Comparison of ENCODE assay signal across 27 cellular contexts in the genomic region with DNA sequence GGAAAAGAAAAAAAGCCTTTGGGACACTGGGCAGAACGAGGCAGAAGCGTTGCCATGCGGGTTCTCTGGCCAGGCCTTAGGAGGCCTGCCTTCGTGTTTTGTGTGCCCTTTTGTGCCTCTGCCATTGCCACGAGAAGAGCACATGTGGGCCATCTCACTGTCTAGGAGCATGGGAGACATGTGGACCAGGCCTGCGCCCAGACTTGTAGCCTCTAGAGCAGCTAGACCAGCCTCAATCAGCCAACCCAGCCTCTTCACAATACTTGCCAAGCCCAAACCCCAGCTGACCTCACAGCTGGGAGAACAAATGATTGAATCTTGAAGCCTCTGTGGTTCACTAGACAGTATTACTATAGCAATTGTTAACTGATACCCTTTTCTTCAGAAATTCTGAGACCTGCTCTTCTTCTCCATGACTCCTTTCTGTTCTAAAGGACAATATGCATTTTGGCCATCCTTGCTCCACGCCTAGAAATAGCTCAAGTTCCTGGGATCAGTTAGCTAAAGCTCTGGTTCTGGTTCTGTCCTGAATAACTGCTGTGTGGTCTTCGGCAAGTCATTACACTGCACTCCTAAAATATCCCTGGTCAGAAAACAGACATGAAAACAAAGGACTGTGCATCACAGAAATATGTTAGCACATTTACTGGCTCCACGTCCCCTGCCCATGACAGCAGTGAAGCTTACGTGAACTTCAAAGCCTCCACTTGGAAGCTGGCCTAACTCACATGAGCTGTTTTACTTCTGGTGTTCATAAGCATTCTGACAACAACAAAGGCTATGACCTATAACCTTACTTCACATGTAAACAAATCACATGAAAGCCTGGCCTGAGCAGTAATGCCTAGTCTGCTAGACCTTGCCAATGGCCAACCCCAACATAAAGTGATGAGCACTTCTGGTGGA.
A peak's percentile ranks its signal among the peaks of the same experiment; 100 is the strongest.
DNase-seq lines count a peak whose midpoint lies in the region; ATAC-seq and TF ChIP-seq lines count a peak whose summit lies in the region.
"Had no signal": no experiment of that assay in that cellular context is flagged by ENCODE, and none has a peak within 500 bp of the region (broad histone marks: within the 10 kb centered on the region; RNA-seq: fewer than 3 reads in every experiment).

No MANE protein-coding gene starts in this region.

- WGBS in SK-N-SH (ENCODE audit: low lambda C conversion rate), result 92% methylated on average over 10 of the region's 10 CpGs

- no peaks in the 10 kb centered on the region for H3K79me2 ChIP-seq in SK-N-SH (ENCODE audit: insufficient read depth)

- TF ChIP-seq EP300 in SK-N-SH (IDR thresholded peaks at IDR 0.05; ENCODE audit: borderline replicate concordance in 1 of 2, low read depth in 1 of 2, low read length in 1 of 2), result no peak

- H3K27me3 Mint-ChIP-seq in type B pancreatic cell, result no peaks in the 10 kb centered on the region
- peaks cover 0 to 3% (median 0%) of the 10 kb centered on the region in 5 donors for H3K27me3 Mint-ChIP-seq in naive thymus-derived CD8-positive, alpha-beta T cell

- no peaks in the 10 kb centered on the region for H3F3A ChIP-seq in SK-N-SH (replicated peaks; ENCODE audit: insufficient read depth)

- no peaks in the 10 kb centered on the region for H3K9me2 ChIP-seq in SK-N-SH

- H3K9me3 Mint-ChIP-seq in type B pancreatic cell, result no peaks in the 10 kb centered on the region
- peaks cover 0 to 2% (median 0%) of the 10 kb centered on the region in 9 donors for H3K9me3 Mint-ChIP-seq in naive thymus-derived CD8-positive, alpha-beta T cell
- H3K9me3 Mint-ChIP-seq: activated naive CD4-positive, alpha-beta T cell treated with anti-CD3 and anti-CD28 coated beads, Interleukin-2, amount 10 ng/mL, durations not matched to agents 7 days and 5 days; CD8-positive, alpha-beta memory T cell; memory B cell; neural progenitor cell; T-cell had no signal

- no peaks in the 10 kb centered on the region for H4K20me1 ChIP-seq in SK-N-SH (ENCODE audit: insufficient read depth)

- intact Hi-C loops in cardiac septum (cut with DNase I) (no loop called here), lower lobe of right lung (cut with DNase I) (no loop called here), left colon (cut with DNase I, micrococcal nuclease) (no loop called here)

- H3K27me3 ChIP-seq in SK-N-SH (ENCODE audit: insufficient read depth) (no peaks in the 10 kb centered on the region), muscle layer of duodenum (ENCODE audit: low read depth, low read length) (no peaks in the 10 kb centered on the region), lower lobe of right lung (ENCODE audit: low read depth) (no peaks in the 10 kb centered on the region)
- H3K27me3 ChIP-seq: cardiac muscle cell, neural progenitor cell had no signal

- H2AFZ ChIP-seq in SK-N-SH (ENCODE audit: low read depth), result no peak overlapping the region; the same call in 1 of the 2 replicates
- H2AFZ ChIP-seq: neural progenitor cell had no signal

- H3K27ac ChIP-seq in SK-N-SH (ENCODE audit: low read depth in 2 of 2, low read length in 1 of 2) (no peak overlapping the region), muscle layer of duodenum (ENCODE audit: low read length) (peak overlapping the region; percentile 31), lower lobe of right lung (no peak overlapping the region)
- H3K27ac ChIP-seq: 22Rv1, cardiac muscle cell, epithelial cell of prostate, neural progenitor cell, thoracic aorta had no signal

- H3K36me3 ChIP-seq in SK-N-SH (replicated peaks in 1 of 2; ENCODE audit: control insufficient read depth in 1 of 2, insufficient read depth in 2 of 2, low read length in 1 of 2) (no peaks in the 10 kb centered on the region), muscle layer of duodenum (ENCODE audit: control insufficient read depth in 1 of 2, insufficient read depth in 2 of 2, low read length in 2 of 2) (peaks cover 0 to 8% of the 10 kb centered on the region in 2 donors), lower lobe of right lung (peaks cover 8% of the 10 kb centered on the region)
- H3K36me3 ChIP-seq: cardiac muscle cell, thoracic aorta had no signal

- H3K4me2 ChIP-seq in SK-N-SH, result no peak overlapping the region
- H3K4me2 ChIP-seq: neural progenitor cell had no signal

- DNase-seq in SK-N-SH (no peak), cardiac septum (ENCODE audit: low spot score) (peak; percentile 62), type B pancreatic cell (ENCODE audit: extremely low spot score, unreplicated experiment) (no peak), lower lobe of right lung (no peak), left colon (no peak)
- no peak for DNase-seq in naive thymus-derived CD8-positive, alpha-beta T cell
- DNase-seq: activated naive CD4-positive, alpha-beta T cell treated with anti-CD3 and anti-CD28 coated beads, Interleukin-2, amount 10 ng/mL, durations not matched to agents 7 days and 5 days; activated T-cell treated with anti-CD3 and anti-CD28 coated beads, Interleukin-2, amount 50 U/mL, for 48 hours; AML-193; amygdala; CD8-positive, alpha-beta memory T cell; dermis blood vessel endothelial cell; GDM1; HCEC 1CT; KBM-7; NCI-H748 treated with DMSO at 0.1 percent for 48 hours; small intestine; stimulated activated naive CD4-positive, alpha-beta T cell; T-cell had no signal

- H3K4me1 Mint-ChIP-seq in type B pancreatic cell (ENCODE audit: unreplicated experiment), result peaks cover 4% of the 10 kb centered on the region
- H3K4me1 Mint-ChIP-seq in naive thymus-derived CD8-positive, alpha-beta T cell, result no peaks in the 10 kb centered on the region
- H3K4me1 Mint-ChIP-seq: activated naive CD4-positive, alpha-beta T cell treated with anti-CD3 and anti-CD28 coated beads, Interleukin-2, amount 10 ng/mL, durations not matched to agents 7 days and 5 days; CD8-positive, alpha-beta memory T cell; memory B cell; T-cell had no signal

- CTCF ChIA-PET in SK-N-SH (lab: Yijun Ruan, JAX), result interaction anchor here (0.9 to 2.2 kb wide), 3 partner anchors 34 to 102 kb away, joined by 3 to 10 read pairs (median 5); no protein-coding TSS in a partner anchor

- H3K36me3 Mint-ChIP-seq in type B pancreatic cell, result peaks cover 6% of the 10 kb centered on the region
- H3K36me3 Mint-ChIP-seq in naive thymus-derived CD8-positive, alpha-beta T cell, result no peaks in the 10 kb centered on the region
- H3K36me3 Mint-ChIP-seq: activated naive CD4-positive, alpha-beta T cell treated with anti-CD3 and anti-CD28 coated beads, Interleukin-2, amount 10 ng/mL, durations not matched to agents 7 days and 5 days; CD8-positive, alpha-beta memory T cell; memory B cell; T-cell had no signal

- H3K27ac Mint-ChIP-seq in type B pancreatic cell, result peak overlapping the region; percentile 26
- no peak overlapping the region for H3K27ac Mint-ChIP-seq in naive thymus-derived CD8-positive, alpha-beta T cell
- H3K27ac Mint-ChIP-seq: activated naive CD4-positive, alpha-beta T cell treated with anti-CD3 and anti-CD28 coated beads, Interleukin-2, amount 10 ng/mL, durations not matched to agents 7 days and 5 days; memory B cell; T-cell had no signal

- POLR2A ChIA-PET in SK-N-SH (lab: Yijun Ruan, JAX), result no interaction called here
- POLR2A ChIA-PET in naive thymus-derived CD8-positive, alpha-beta T cell (lab: Charles Lee), result no interaction called here

- H3K9me3 ChIP-seq in SK-N-SH (no peaks in the 10 kb centered on the region), muscle layer of duodenum (ENCODE audit: control insufficient read depth in 1 of 2, low read length in 2 of 2) (no peaks in the 10 kb centered on the region), lower lobe of right lung (no peaks in the 10 kb centered on the region)
- H3K9me3 ChIP-seq: thoracic aorta had no signal

- no peak overlapping the region for H3K9ac ChIP-seq in SK-N-SH
- H3K9ac ChIP-seq: neural progenitor cell had no signal

- H3K4me3 ChIP-seq in SK-N-SH (ENCODE audit: low read depth in 2 of 2, low read length in 1 of 2) (no peak overlapping the region), muscle layer of duodenum (ENCODE audit: low read depth in 1 of 2, low read length in 2 of 2) (no peak overlapping the region), lower lobe of right lung (no peak overlapping the region)
- H3K4me3 ChIP-seq: cardiac muscle cell, neural progenitor cell, thoracic aorta had no signal

- H3K4me3 Mint-ChIP-seq in type B pancreatic cell, result no peak overlapping the region
- no peak overlapping the region for H3K4me3 Mint-ChIP-seq in naive thymus-derived CD8-positive, alpha-beta T cell
- H3K4me3 Mint-ChIP-seq: activated naive CD4-positive, alpha-beta T cell treated with anti-CD3 and anti-CD28 coated beads, Interleukin-2, amount 10 ng/mL, durations not matched to agents 7 days and 5 days; CD8-positive, alpha-beta memory T cell; memory B cell; neural progenitor cell; T-cell had no signal

- no peak for TF ChIP-seq RAD21 in SK-N-SH (IDR thresholded peaks at IDR 0.05; ENCODE audit: low read length)

- ATAC-seq in SK-N-SH treated with all-trans-retinoic acid at 6 μM for 48 hours, result peak; percentile 19; the same call in 1 of the 3 replicates
- ATAC-seq in naive thymus-derived CD8-positive, alpha-beta T cell, result no peak
- no peak for ATAC-seq in lower lobe of right lung
- no peak for ATAC-seq in left colon
- ATAC-seq: T-cell had no signal

- no peaks in the 10 kb centered on the region for H3K4me1 ChIP-seq in SK-N-SH (ENCODE audit: control insufficient read depth in 1 of 2, insufficient read depth in 2 of 2, low read depth in 1 of 2, low read length in 1 of 2)
- peaks cover 0 to 4% of the 10 kb centered on the region in 2 donors for H3K4me1 ChIP-seq in muscle layer of duodenum (ENCODE audit: control insufficient read depth in 1 of 2, insufficient read depth in 2 of 2, low read length in 2 of 2)
- no peaks in the 10 kb centered on the region for H3K4me1 ChIP-seq in lower lobe of right lung

- no peak for TF ChIP-seq CTCF in SK-N-SH (IDR thresholded peaks at IDR 0.05)
- TF ChIP-seq CTCF in type B pancreatic cell (conservative IDR thresholded peaks at IDR 0.05), result no peak
- no peak for TF ChIP-seq CTCF in lower lobe of right lung (IDR thresholded peaks at IDR 0.05)

TF ChIP-seq in SK-N-SH treated with all-trans-retinoic acid at 6 μM for 48 hours, 23 proteins besides CTCF, POLR2A, EP300 and RAD21 (continues in another document):
- TF ChIP-seq OSR1 (CRISPR knock-in tag; IDR thresholded peaks at IDR 0.05) (no peak), PPARA (CRISPR knock-in tag; IDR thresholded peaks at IDR 0.05; ENCODE audit: borderline replicate concordance) (no peak)

TF ChIP-seq in SK-N-SH, 30 proteins besides CTCF, POLR2A, EP300 and RAD21:
- TF ChIP-seq NRF1 (IDR thresholded peaks at IDR 0.05; ENCODE audit: low read depth, low read length) (no peak), FOXJ3 (CRISPR knock-in tag; IDR thresholded peaks at IDR 0.05) (no peak), TEAD4 (IDR thresholded peaks at IDR 0.05; ENCODE audit: borderline replicate concordance, insufficient read depth) (no peak), ELF1 (IDR thresholded peaks at IDR 0.05) (no peak), RCOR1 (IDR thresholded peaks at IDR 0.05; ENCODE audit: low read length) (no peak)
